1 cellular context compared by ENCODE assay signal in genomic region chr3:52240059-52240885, GRCh38.
TF ChIP-seq lines count a peak whose summit lies in the region.

No MANE protein-coding gene starts in this region.

TF ChIP-seq in WTC11, 78 proteins besides CTCF, POLR2A, EP300 and RAD21 (continued from another document):
- TF ChIP-seq ARID4B (CRISPR knock-in tag; IDR thresholded peaks at IDR 0.05; ENCODE audit: borderline replicate concordance) (no peak), MXD4 (CRISPR knock-in tag; IDR thresholded peaks at IDR 0.05; ENCODE audit: borderline replicate concordance) (no peak), USF2 (CRISPR knock-in tag; IDR thresholded peaks at IDR 0.05) (peak; percentile 39; the same call in 1 of the 2 replicates), PREB (CRISPR knock-in tag; IDR thresholded peaks at IDR 0.05; ENCODE audit: borderline replicate concordance) (no peak), AFF4 (CRISPR knock-in tag; IDR thresholded peaks at IDR 0.05; ENCODE audit: borderline replicate concordance) (no peak), ETV6 (CRISPR knock-in tag; IDR thresholded peaks at IDR 0.05) (0 out of 2 replicates have a peak, but pooled peaks have one; percentile 29), JUN (CRISPR knock-in tag; IDR thresholded peaks at IDR 0.05) (no peak), SMAD4 (CRISPR knock-in tag; IDR thresholded peaks at IDR 0.05) (no peak), NFYB (CRISPR knock-in tag; conservative IDR thresholded peaks at IDR 0.05; ENCODE audit: low read depth) (0 out of 2 replicates have a peak, but pooled peaks have one; percentile 40), ZNF512 (CRISPR knock-in tag; IDR thresholded peaks at IDR 0.05; ENCODE audit: borderline replicate concordance) (no peak), FOXK1 (CRISPR knock-in tag; IDR thresholded peaks at IDR 0.05) (no peak), GABPB1 (CRISPR knock-in tag; IDR thresholded peaks at IDR 0.05) (peak; percentile 96), KAT7 (CRISPR knock-in tag; IDR thresholded peaks at IDR 0.05; ENCODE audit: borderline replicate concordance) (no peak), SMAD3 (CRISPR knock-in tag; IDR thresholded peaks at IDR 0.05; ENCODE audit: borderline replicate concordance) (no peak), FOXJ3 (CRISPR knock-in tag; IDR thresholded peaks at IDR 0.05; ENCODE audit: borderline replicate concordance) (no peak)
TF ChIP-seq in WTC11: peak in this region for 4.
